29 cellular contexts compared by ENCODE assay signal in genomic region chr2:166148811-166149400, GRCh38. TPM values are rescaled to one million over a fixed set of nuclear protein-coding genes. Genes with fewer than 3 reads are reported as not detected.
DNase-seq lines count a peak whose midpoint lies in the region; ATAC-seq and TF ChIP-seq lines count a peak whose summit lies in the region.
"Had no signal": no experiment of that assay in that cellular context is flagged by ENCODE, and none has a peak within 500 bp of the region (broad histone marks: within the 10 kb centered on the region; RNA-seq: fewer than 3 reads in every experiment).

No MANE protein-coding gene starts in this region.

- no peak overlapping the region for H3K9ac ChIP-seq in colonic mucosa (ENCODE audit: low read depth in 2 of 2, low read length in 2 of 2)

- intact Hi-C loops in Right ventricle myocardium inferior (cut with DNase I), result no loop called here
- intact Hi-C loops in right cardiac atrium (cut with DNase I), result no loop called here
- intact Hi-C loops in colonic mucosa (cut with DNase I), result no loop called here

- H3K4me3 ChIP-seq in right atrium auricular region (no peak overlapping the region), right cardiac atrium (ENCODE audit: low read length) (no peak overlapping the region), gastroesophageal sphincter (no peak overlapping the region), colonic mucosa (no peak overlapping the region)
- H3K4me3 ChIP-seq: breast epithelium, lower lobe of right lung, mucosa of descending colon, Peyer's patch, smooth muscle cell, thoracic aorta had no signal

- TF ChIP-seq CTCF in right atrium auricular region (IDR thresholded peaks at IDR 0.05), result no peak
- no peak for TF ChIP-seq CTCF in gastroesophageal sphincter (IDR thresholded peaks at IDR 0.05)
- no peak for TF ChIP-seq CTCF in colonic mucosa (IDR thresholded peaks at IDR 0.05)

- no peak overlapping the region for H3K27ac ChIP-seq in right atrium auricular region
- peak overlapping the region; percentile 11 for H3K27ac ChIP-seq in angular gyrus (ENCODE audit: low read depth, low read length)
- no peak overlapping the region for H3K27ac ChIP-seq in right cardiac atrium (ENCODE audit: low read length)
- no peak overlapping the region for H3K27ac ChIP-seq in gastroesophageal sphincter
- H3K27ac ChIP-seq in colonic mucosa, result no peak overlapping the region
- H3K27ac ChIP-seq: breast epithelium, epithelial cell of prostate, lower lobe of right lung, Peyer's patch, thoracic aorta had no signal

- ATAC-seq in Right ventricle myocardium inferior (peak; percentile 93), right cardiac atrium (peak; percentile 59 to 84), gastroesophageal sphincter (no peak)
- ATAC-seq: mucosa of descending colon; natural killer cell; stimulated activated naive CD8-positive, alpha-beta T cell treated with anti-CD3 and anti-CD28 coated beads, Interleukin-15, amount 100 ng/mL, for 72 hours had no signal

- peak; percentile 45 for DNase-seq in Right ventricle myocardium inferior (ENCODE audit: missing footprints)
- DNase-seq in right atrium auricular region (ENCODE audit: low spot score), result no peak
- DNase-seq in right cardiac atrium, result peak in 1 of 3 donors; percentile 25
- peak; percentile 21 for DNase-seq in retina
- no peak for DNase-seq in stimulated activated CD4-positive, alpha-beta T cell treated with anti-CD3 and anti-CD28 coated beads, Interleukin-4, amount 100 ng/mL, for 24 hours
- no peak for DNase-seq in colonic mucosa
- DNase-seq: 8988T; activated CD4-positive, alpha-beta T cell treated with anti-CD3 and anti-CD28 coated beads for 48 hours; COR-L47; effector CD8-positive, alpha-beta T cell; kidney; lower lobe of right lung; mucosa of descending colon; MV-4-11; natural killer cell; NCI-H1436; NCI-H446; Peyer's patch; SIG-M5; stimulated activated naive CD8-positive, alpha-beta T cell treated with anti-CD3 and anti-CD28 coated beads, Interleukin-15, amount 100 ng/mL, for 72 hours had no signal

- 42% methylated on average over 3 of the region's 3 CpGs for WGBS in right cardiac atrium
- 49 to 83% methylated on average over 1 to 3 of the region's 3 CpGs for WGBS in gastroesophageal sphincter (ENCODE audit: low coverage in 1 of 2), 2 donors

- no peaks in the 10 kb centered on the region for H3K4me1 ChIP-seq in right atrium auricular region
- H3K4me1 ChIP-seq in right cardiac atrium (ENCODE audit: control insufficient read depth, insufficient read depth, low read length), result peaks cover 2% of the 10 kb centered on the region
- no peaks in the 10 kb centered on the region for H3K4me1 ChIP-seq in gastroesophageal sphincter
- H3K4me1 ChIP-seq in colonic mucosa, result no peaks in the 10 kb centered on the region
- H3K4me1 ChIP-seq: breast epithelium, lower lobe of right lung, Peyer's patch had no signal

- H3K36me3 ChIP-seq in right atrium auricular region (no peaks in the 10 kb centered on the region), gastroesophageal sphincter (no peaks in the 10 kb centered on the region), colonic mucosa (no peaks in the 10 kb centered on the region)
- H3K36me3 ChIP-seq: breast epithelium, lower lobe of right lung, Peyer's patch, thoracic aorta had no signal

- TF ChIP-seq POLR2A in gastroesophageal sphincter (IDR thresholded peaks at IDR 0.05), result no peak

- TF ChIP-seq EP300 in gastroesophageal sphincter (IDR thresholded peaks at IDR 0.05), result no peak

- H3K27me3 ChIP-seq in right atrium auricular region (no peaks in the 10 kb centered on the region), right cardiac atrium (ENCODE audit: control insufficient read depth, insufficient read depth) (no peaks in the 10 kb centered on the region), gastroesophageal sphincter (no peaks in the 10 kb centered on the region), colonic mucosa (no peaks in the 10 kb centered on the region)
- H3K27me3 ChIP-seq: breast epithelium, Peyer's patch had no signal

- H3K9me3 ChIP-seq in right atrium auricular region (no peaks in the 10 kb centered on the region), right cardiac atrium (ENCODE audit: control insufficient read depth, low read length) (no peaks in the 10 kb centered on the region), gastroesophageal sphincter (no peaks in the 10 kb centered on the region), colonic mucosa (no peaks in the 10 kb centered on the region)
- H3K9me3 ChIP-seq: breast epithelium, lower lobe of right lung, mucosa of descending colon, Peyer's patch, thoracic aorta had no signal

RNA-seq across cellular contexts. Expression of gene SCN1A, which starts 21.1 kb away (rescaled TPM):
- total RNA-seq in Right ventricle myocardium inferior, result 0.38 TPM
- under 1 TPM in 1 of 2 donors, not detected in 1; 0.44 TPM for total RNA-seq in right atrium auricular region
- under 1 TPM; 0.06 to 0.59 (median 0.29) TPM for total RNA-seq in right cardiac atrium
- polyA plus RNA-seq in right cardiac atrium, result 0.07 TPM
- under 1 TPM in 2 of 4 donors, not detected in 2; 0.05 to 0.08 TPM for total RNA-seq in gastroesophageal sphincter
- total RNA-seq in colonic mucosa, result under 1 TPM in 1 of 2 donors, not detected in 1; 0.05 TPM
- total RNA-seq: breast epithelium, kidney, natural killer cell, osteocyte, Peyer's patch, renal cortical epithelial cell, smooth muscle cell, thoracic aorta had no signal
- polyA plus RNA-seq: IgD-negative memory B cell, smooth muscle cell had no signal

Comparison
In these comparisons a context has a peak if more than half of its experiments do, and no peak if none do; other contexts are left out.
1. DNase-seq: peak in Right ventricle myocardium inferior (single experiment) and retina (single experiment); none in right atrium auricular region (single experiment), stimulated activated CD4-positive, alpha-beta T cell treated with anti-CD3 and anti-CD28 coated beads, Interleukin-4, amount 100 ng/mL, for 24 hours (single experiment) and colonic mucosa (single experiment).